In the genomic region with DNA sequence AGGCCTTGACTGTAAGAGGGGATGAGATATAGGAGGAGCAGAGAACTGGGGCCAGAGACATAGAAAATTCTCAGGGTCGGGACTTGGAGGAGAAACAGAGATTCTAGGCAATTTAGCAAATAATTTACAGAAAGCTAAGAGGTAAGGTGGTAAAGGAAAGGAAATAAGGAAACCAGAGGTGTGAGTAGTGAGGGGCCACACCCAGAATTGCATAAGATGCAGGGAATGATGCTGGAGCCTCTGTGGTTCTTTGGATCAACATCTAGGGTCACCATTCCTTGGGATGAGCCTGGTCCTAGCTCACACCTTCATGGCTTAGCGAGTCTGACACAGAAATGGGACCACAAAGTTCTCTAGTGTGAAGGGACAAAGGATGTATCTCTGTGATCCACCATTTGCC, we compare ENCODE assay signal across 39 cellular contexts. TPM values are rescaled to one million over a fixed set of nuclear protein-coding genes. Genes with fewer than 3 reads are reported as not detected.
"Had no signal": no experiment of that assay in that cellular context is flagged by ENCODE, and none has a peak within 500 bp of the region (broad histone marks: within the 10 kb centered on the region; RNA-seq: fewer than 3 reads in every experiment).

No MANE protein-coding gene starts in this region.

- H3K27me3 Mint-ChIP-seq: activated naive CD8-positive, alpha-beta T cell treated with anti-CD3 and anti-CD28 coated beads, Interleukin-2, amount 10 ng/mL, durations not matched to agents 7 days and 5 days; progenitor cell of endocrine pancreas had no signal

- H3K9me3 ChIP-seq: ascending aorta, ovary, thyroid gland, upper lobe of left lung, vagina had no signal

- DNase-seq: activated CD4-positive, alpha-beta memory T cell treated with anti-CD3 and anti-CD28 coated beads for 36 hours; activated CD4-positive, alpha-beta T cell treated with anti-CD3 and anti-CD28 coated beads, Interleukin-2, amount 10 ng/mL, durations not matched to agents 24 days and 14 days; activated CD4-positive, CD25-positive, alpha-beta regulatory T cell treated with anti-CD3 and anti-CD28 coated beads, Interleukin-2, amount 50 U/mL, for 72 hours; activated CD8-positive, alpha-beta memory T cell treated with anti-CD3 and anti-CD28 coated beads, Interleukin-2, amount 50 U/mL, for 4 hours; activated effector memory CD4-positive, alpha-beta T cell treated with anti-CD3 and anti-CD28 coated beads, Interleukin-2, amount 50 U/mL, for 16 hours; activated naive CD4-positive, alpha-beta T cell treated with anti-CD3 and anti-CD28 coated beads, Interleukin-2, amount 10 ng/mL, durations not matched to agents 7 days and 5 days; activated naive CD8-positive, alpha-beta T cell treated with anti-CD3 and anti-CD28 coated beads, Interleukin-2, amount 10 ng/mL, durations not matched to agents 7 days and 5 days; activated T-cell treated with anti-CD3 and anti-CD28 coated beads, Interleukin-2, amount 50 U/mL, for 1 hour; brain microvascular endothelial cell; dermis blood vessel endothelial cell; effector CD4-positive, alpha-beta T cell; foreskin fibroblast; head of caudate nucleus; hypothalamus; immature natural killer cell; left ventricle myocardium superior; naive B cell; nephron progenitor cell; ovary; retina; small intestine; stimulated activated CD4-positive, alpha-beta T cell treated with anti-CD3 and anti-CD28 coated beads, Interleukin-4, amount 100 ng/mL, for 24 hours; substantia nigra; SW 1271; T-helper 17 cell; T1000; upper lobe of left lung had no signal

- H3K27me3 ChIP-seq: ascending aorta, brain microvascular endothelial cell, ovary, thyroid gland, upper lobe of left lung, vagina had no signal

- H3K9me3 Mint-ChIP-seq: activated CD4-positive, alpha-beta memory T cell treated with anti-CD3 and anti-CD28 coated beads for 36 hours; activated CD4-positive, alpha-beta T cell treated with anti-CD3 and anti-CD28 coated beads, Interleukin-2, amount 10 ng/mL, durations not matched to agents 24 days and 14 days; activated naive CD4-positive, alpha-beta T cell treated with anti-CD3 and anti-CD28 coated beads, Interleukin-2, amount 10 ng/mL, durations not matched to agents 7 days and 5 days; activated naive CD8-positive, alpha-beta T cell treated with anti-CD3 and anti-CD28 coated beads, Interleukin-2, amount 10 ng/mL, durations not matched to agents 7 days and 5 days; activated T-helper 1 cell treated with anti-CD3 and anti-CD28 coated beads, Interleukin-12 subunit alpha, Interleukin-12 subunit beta, Interleukin-2, Interleukin-4 antibody, amounts not matched to agents 30 ng/mL and 10 ng/mL and 1 ng/mL, durations not matched to agents 14 hours and 24 hours and 36 hours; central memory CD8-positive, alpha-beta T cell; immature natural killer cell; naive B cell; nephron progenitor cell; stimulated activated effector memory CD8-positive, alpha-beta T cell treated with anti-CD3 and anti-CD28 coated beads, Interleukin-12 subunit alpha, Interleukin-12 subunit beta, amount 100 ng/mL, for 72 hours; stimulated activated naive CD8-positive, alpha-beta T cell treated with anti-CD3 and anti-CD28 coated beads, Interleukin-15, Interleukin-2, amounts not matched to agents 100 ng/mL and 50 ng/mL, for 24 hours had no signal

- ATAC-seq: left ventricle myocardium superior, sciatic nerve, T-helper 17 cell had no signal

- H3K4me1 Mint-ChIP-seq: activated naive CD4-positive, alpha-beta T cell treated with anti-CD3 and anti-CD28 coated beads, Interleukin-2, amount 10 ng/mL, durations not matched to agents 7 days and 5 days; immature natural killer cell; stimulated activated effector memory CD8-positive, alpha-beta T cell treated with anti-CD3 and anti-CD28 coated beads, Interleukin-12 subunit alpha, Interleukin-12 subunit beta, amount 100 ng/mL, for 72 hours had no signal

- H3K4me3 ChIP-seq: ascending aorta, ovary, thyroid gland, upper lobe of left lung, vagina had no signal

- H3K4me3 Mint-ChIP-seq: activated CD4-positive, alpha-beta memory T cell treated with anti-CD3 and anti-CD28 coated beads for 36 hours; activated CD4-positive, alpha-beta T cell treated with anti-CD3 and anti-CD28 coated beads, Interleukin-2, amount 10 ng/mL, durations not matched to agents 24 days and 14 days; activated naive CD4-positive, alpha-beta T cell treated with anti-CD3 and anti-CD28 coated beads, Interleukin-2, amount 10 ng/mL, durations not matched to agents 7 days and 5 days; activated naive CD8-positive, alpha-beta T cell treated with anti-CD3 and anti-CD28 coated beads, Interleukin-2, amount 10 ng/mL, durations not matched to agents 7 days and 5 days; activated T-helper 1 cell treated with anti-CD3 and anti-CD28 coated beads, Interleukin-12 subunit alpha, Interleukin-12 subunit beta, Interleukin-2, Interleukin-4 antibody, amounts not matched to agents 30 ng/mL and 10 ng/mL and 1 ng/mL, durations not matched to agents 14 hours and 24 hours and 36 hours; central memory CD8-positive, alpha-beta T cell; immature natural killer cell; naive B cell; nephron progenitor cell; stimulated activated effector memory CD8-positive, alpha-beta T cell treated with anti-CD3 and anti-CD28 coated beads, Interleukin-12 subunit alpha, Interleukin-12 subunit beta, amount 100 ng/mL, for 72 hours; stimulated activated naive CD8-positive, alpha-beta T cell treated with anti-CD3 and anti-CD28 coated beads, Interleukin-15, Interleukin-2, amounts not matched to agents 100 ng/mL and 50 ng/mL, for 24 hours; T-helper 17 cell had no signal

- H3K27ac ChIP-seq: ascending aorta, brain microvascular endothelial cell, ovary, thyroid gland, upper lobe of left lung, vagina had no signal

- H3K4me1 ChIP-seq: ascending aorta had no signal

- H3K36me3 Mint-ChIP-seq: activated CD4-positive, alpha-beta memory T cell treated with anti-CD3 and anti-CD28 coated beads for 36 hours; activated naive CD4-positive, alpha-beta T cell treated with anti-CD3 and anti-CD28 coated beads, Interleukin-2, amount 10 ng/mL, durations not matched to agents 7 days and 5 days; activated naive CD8-positive, alpha-beta T cell treated with anti-CD3 and anti-CD28 coated beads, Interleukin-2, amount 10 ng/mL, durations not matched to agents 7 days and 5 days; immature natural killer cell; naive B cell; stimulated activated effector memory CD8-positive, alpha-beta T cell treated with anti-CD3 and anti-CD28 coated beads, Interleukin-12 subunit alpha, Interleukin-12 subunit beta, amount 100 ng/mL, for 72 hours had no signal

- H3K36me3 ChIP-seq: ascending aorta, brain microvascular endothelial cell, ovary, thyroid gland, upper lobe of left lung, vagina had no signal

- H3K27ac Mint-ChIP-seq: activated CD4-positive, alpha-beta memory T cell treated with anti-CD3 and anti-CD28 coated beads for 36 hours; activated CD4-positive, alpha-beta T cell treated with anti-CD3 and anti-CD28 coated beads, Interleukin-2, amount 10 ng/mL, durations not matched to agents 24 days and 14 days; activated naive CD4-positive, alpha-beta T cell treated with anti-CD3 and anti-CD28 coated beads, Interleukin-2, amount 10 ng/mL, durations not matched to agents 7 days and 5 days; activated naive CD8-positive, alpha-beta T cell treated with anti-CD3 and anti-CD28 coated beads, Interleukin-2, amount 10 ng/mL, durations not matched to agents 7 days and 5 days; activated T-helper 1 cell treated with anti-CD3 and anti-CD28 coated beads, Interleukin-12 subunit alpha, Interleukin-12 subunit beta, Interleukin-2, Interleukin-4 antibody, amounts not matched to agents 30 ng/mL and 10 ng/mL and 1 ng/mL, durations not matched to agents 14 hours and 24 hours and 36 hours; immature natural killer cell; progenitor cell of endocrine pancreas; stimulated activated effector memory CD8-positive, alpha-beta T cell treated with anti-CD3 and anti-CD28 coated beads, Interleukin-12 subunit alpha, Interleukin-12 subunit beta, amount 100 ng/mL, for 72 hours; stimulated activated naive CD8-positive, alpha-beta T cell treated with anti-CD3 and anti-CD28 coated beads, Interleukin-15, Interleukin-2, amounts not matched to agents 100 ng/mL and 50 ng/mL, for 24 hours; T-helper 17 cell had no signal

RNA-seq across cellular contexts. Expression of a gene that starts 0.9 kb away (rescaled TPM):
- total RNA-seq: activated CD4-positive, alpha-beta memory T cell treated with anti-CD3 and anti-CD28 coated beads for 36 hours; activated CD4-positive, alpha-beta T cell treated with anti-CD3 and anti-CD28 coated beads, Interleukin-2, amount 10 ng/mL, durations not matched to agents 24 days and 14 days; activated CD8-positive, alpha-beta memory T cell treated with anti-CD3 and anti-CD28 coated beads for 36 hours; activated naive CD8-positive, alpha-beta T cell treated with anti-CD3 and anti-CD28 coated beads, Interleukin-2, amount 10 ng/mL, durations not matched to agents 7 days and 5 days; activated T-helper 1 cell treated with anti-CD3 and anti-CD28 coated beads, Interleukin-12 subunit alpha, Interleukin-12 subunit beta, Interleukin-2, Interleukin-4 antibody, amounts not matched to agents 30 ng/mL and 10 ng/mL and 1 ng/mL, durations not matched to agents 14 hours and 24 hours and 36 hours; ascending aorta; dermis blood vessel endothelial cell; epithelial cell of proximal tubule; left ventricle myocardium superior; lung microvascular endothelial cell; progenitor cell of endocrine pancreas; T-helper 17 cell; thyroid gland; upper lobe of left lung had no signal
- polyA plus RNA-seq: immature natural killer cell, small intestine had no signal
